Comparison of ENCODE assay signal across 20 cellular contexts in genomic region chr7:103640031-103640779, GRCh38.
DNase-seq lines count a peak whose midpoint lies in the region; ATAC-seq and TF ChIP-seq lines count a peak whose summit lies in the region.
"Had no signal": no experiment of that assay in that cellular context is flagged by ENCODE, and none has a peak within 500 bp of the region (broad histone marks: within the 10 kb centered on the region; RNA-seq: fewer than 3 reads in every experiment).

No MANE protein-coding gene starts in this region.

- no peaks in the 10 kb centered on the region for H4K20me1 ChIP-seq in mammary epithelial cell (ENCODE audit: insufficient read depth, low read length)

- no peak overlapping the region for H3K27ac ChIP-seq in mammary epithelial cell (ENCODE audit: insufficient read depth, low read depth, low read length)
- H3K27ac ChIP-seq in heart right ventricle: no peak overlapping the region
- H3K27ac ChIP-seq: left ventricle myocardium inferior had no signal

- WGBS in mammary epithelial cell (ENCODE audit: low coverage, missing lambda C conversion rate): 65% methylated on average over 5 of the region's 5 CpGs
- 84 to 85% methylated on average over 5 of the region's 5 CpGs for WGBS in heart right ventricle, 2 donors

- H3K27ac Mint-ChIP-seq in MCF 10A (ENCODE audit: low read depth, unreplicated experiment): no peak overlapping the region
- H3K27ac Mint-ChIP-seq: activated naive CD4-positive, alpha-beta T cell treated with anti-CD3 and anti-CD28 coated beads, Interleukin-2, amount 10 ng/mL, durations not matched to agents 7 days and 5 days; naive B cell; T-helper 17 cell had no signal

- TF ChIP-seq CTCF in mammary epithelial cell (conservative IDR thresholded peaks at IDR 0.05 in 1 of 2, IDR thresholded peaks at IDR 0.05 in 1 of 2; ENCODE audit: extremely low read depth in 1 of 2, insufficient read depth in 1 of 2, low read depth in 1 of 2, low read length in 2 of 2): no peak
- TF ChIP-seq CTCF in MCF 10A (IDR thresholded peaks at IDR 0.05; ENCODE audit: unreplicated experiment): no peak
- no peak for TF ChIP-seq CTCF in fibroblast of pulmonary artery (IDR thresholded peaks at IDR 0.05; ENCODE audit: low read length, missing control alignments)
- TF ChIP-seq CTCF in heart right ventricle (IDR thresholded peaks at IDR 0.05): no peak

- in situ Hi-C loops in mammary epithelial cell (cut with MboI; ENCODE audit: low sequenced_read_pairs in 2 of 2): no loop called here

- H3K9me3 ChIP-seq in mammary epithelial cell (replicated peaks; ENCODE audit: insufficient read depth, low read length): no peaks in the 10 kb centered on the region
- H3K9me3 ChIP-seq in heart right ventricle: peaks cover 0 to 22% (median 4%) of the 10 kb centered on the region in 11 donors

- no peaks in the 10 kb centered on the region for H3K79me2 ChIP-seq in mammary epithelial cell (ENCODE audit: insufficient read depth, low read length)

- no peak for ATAC-seq in heart right ventricle
- ATAC-seq: T-helper 17 cell had no signal

- BruUV-seq in mammary epithelial cell (replicated peaks; lab: Mats Ljungman, UMichigan) (no TSS peak), MCF 10A (replicated peaks; lab: Mats Ljungman, UMichigan) (no TSS peak)

- DNase-seq in mammary epithelial cell: peak; percentile 33
- DNase-seq in MCF 10A (ENCODE audit: unreplicated experiment): no peak
- peak; percentile 22 to 38 for DNase-seq in SW 1271 (lab: John Stamatoyannopoulos, UW)
- peak; percentile 45 for DNase-seq in fibroblast of pulmonary artery (ENCODE audit: low read depth)
- no peak for DNase-seq in pons (ENCODE audit: low spot score)
- no peak for DNase-seq in activated CD4-positive, alpha-beta T cell treated with anti-CD3 and anti-CD28 coated beads for 48 hours
- no peak for DNase-seq in heart right ventricle
- DNase-seq in LoVo (ENCODE audit: low spot score): no peak
- DNase-seq: 8988T; activated CD8-positive, alpha-beta memory T cell treated with anti-CD3 and anti-CD28 coated beads, Interleukin-2, amount 50 U/mL, for 48 hours; activated naive CD4-positive, alpha-beta T cell treated with anti-CD3 and anti-CD28 coated beads, Interleukin-2, amount 10 ng/mL, durations not matched to agents 7 days and 5 days; cerebellar nuclear complex; GF-D8; hippocampal formation; left ventricle myocardium inferior; naive B cell; NCI-H2029; NCI-H69; substantia nigra; T-helper 17 cell had no signal

- no peaks in the 10 kb centered on the region for H3K27me3 Mint-ChIP-seq in MCF 10A (ENCODE audit: insufficient read depth, unreplicated experiment)
- H3K27me3 Mint-ChIP-seq: activated naive CD4-positive, alpha-beta T cell treated with anti-CD3 and anti-CD28 coated beads, Interleukin-2, amount 10 ng/mL, durations not matched to agents 7 days and 5 days had no signal

- no peak overlapping the region for H2AFZ ChIP-seq in mammary epithelial cell (ENCODE audit: low read depth, low read length)

- H3K36me3 ChIP-seq in mammary epithelial cell (ENCODE audit: insufficient read depth, low read length): no peaks in the 10 kb centered on the region
- no peaks in the 10 kb centered on the region for H3K36me3 ChIP-seq in heart right ventricle
- H3K36me3 ChIP-seq: left ventricle myocardium inferior had no signal

- H3K9me3 Mint-ChIP-seq in MCF 10A (ENCODE audit: unreplicated experiment): no peaks in the 10 kb centered on the region
- H3K9me3 Mint-ChIP-seq: activated naive CD4-positive, alpha-beta T cell treated with anti-CD3 and anti-CD28 coated beads, Interleukin-2, amount 10 ng/mL, durations not matched to agents 7 days and 5 days had no signal

- CTCF ChIA-PET in mammary epithelial cell (lab: Charles Lee; ENCODE audit: low non-redundant PET) (no interaction called here), MCF 10A (lab: Yijun Ruan, JAX) (no interaction called here)

- H3K4me3 Mint-ChIP-seq in MCF 10A (ENCODE audit: unreplicated experiment): no peak overlapping the region
- H3K4me3 Mint-ChIP-seq: activated naive CD4-positive, alpha-beta T cell treated with anti-CD3 and anti-CD28 coated beads, Interleukin-2, amount 10 ng/mL, durations not matched to agents 7 days and 5 days; naive B cell; T-helper 17 cell had no signal

- no peak overlapping the region for H3K9ac ChIP-seq in mammary epithelial cell (ENCODE audit: insufficient read depth, low read length)

- H3K4me3 ChIP-seq in mammary epithelial cell (replicated peaks in 1 of 3; ENCODE audit: insufficient read depth in 1 of 3, low read depth in 2 of 3, low read length in 3 of 3): no peak overlapping the region
- no peak overlapping the region for H3K4me3 ChIP-seq in fibroblast of pulmonary artery (replicated peaks; ENCODE audit: low read depth, low read length)
- H3K4me3 ChIP-seq in heart right ventricle: no peak overlapping the region
- H3K4me3 ChIP-seq: left ventricle myocardium inferior had no signal

- H3K36me3 Mint-ChIP-seq in MCF 10A (ENCODE audit: insufficient read depth, unreplicated experiment): no peaks in the 10 kb centered on the region
- H3K36me3 Mint-ChIP-seq: activated naive CD4-positive, alpha-beta T cell treated with anti-CD3 and anti-CD28 coated beads, Interleukin-2, amount 10 ng/mL, durations not matched to agents 7 days and 5 days; naive B cell had no signal

- intact Hi-C loops in mammary epithelial cell (cut with micrococcal nuclease) (no loop called here), MCF 10A (cut with micrococcal nuclease) (no loop called here), heart right ventricle (cut with DNase I) (no loop called here)

- POLR2A ChIA-PET in MCF 10A (lab: Yijun Ruan, JAX): no interaction called here

- H3K4me1 Mint-ChIP-seq in MCF 10A (ENCODE audit: insufficient read depth, unreplicated experiment): peaks cover 9% of the 10 kb centered on the region
- H3K4me1 Mint-ChIP-seq: activated naive CD4-positive, alpha-beta T cell treated with anti-CD3 and anti-CD28 coated beads, Interleukin-2, amount 10 ng/mL, durations not matched to agents 7 days and 5 days; naive B cell; T-helper 17 cell had no signal

- no peak overlapping the region for H3K4me2 ChIP-seq in mammary epithelial cell (ENCODE audit: insufficient read depth, low read depth, low read length)

- H3K4me1 ChIP-seq in mammary epithelial cell (ENCODE audit: insufficient read depth, low read length) (peaks cover 25% of the 10 kb centered on the region), heart right ventricle (no peaks in the 10 kb centered on the region)
- H3K4me1 ChIP-seq: left ventricle myocardium inferior had no signal

- dilution Hi-C loops in mammary epithelial cell (cut with HindIII; ENCODE audit: low sequenced_read_pairs): no loop called here

- H3K27me3 ChIP-seq in mammary epithelial cell (ENCODE audit: insufficient read depth, low read length): no peaks in the 10 kb centered on the region
- H3K27me3 ChIP-seq in heart right ventricle: no peaks in the 10 kb centered on the region

Comparison
In these comparisons a context has a peak if more than half of its experiments do, and no peak if none do; other contexts are left out.
1. DNase-seq: peak in mammary epithelial cell (single experiment), SW 1271 (2 of 2) and fibroblast of pulmonary artery (single experiment); none in MCF 10A (single experiment), pons (single experiment), activated CD4-positive, alpha-beta T cell treated with anti-CD3 and anti-CD28 coated beads for 48 hours (single experiment), heart right ventricle (0 of 2) and LoVo (single experiment).